ENCODE assay signal across 13 cellular contexts in the genomic region with DNA sequence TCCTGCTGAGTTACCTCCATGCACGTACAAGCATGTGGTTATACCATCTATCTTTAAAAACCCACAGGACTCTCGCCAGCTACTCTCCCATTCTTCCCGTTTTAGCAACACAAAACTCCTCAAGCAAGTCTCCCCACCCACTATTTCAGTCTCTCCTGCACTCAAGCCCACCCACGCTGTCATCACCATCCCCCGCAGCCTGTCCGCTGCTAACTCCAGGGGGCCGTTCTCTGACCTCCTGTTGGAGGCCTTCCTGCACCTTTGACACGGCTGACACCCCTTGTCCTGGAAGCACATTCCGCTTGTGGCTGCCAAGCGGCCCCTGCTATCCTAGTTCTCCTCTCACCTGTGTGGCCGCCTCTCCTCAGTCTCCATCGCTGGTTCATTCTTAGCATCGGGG.
"Had no signal": no experiment of that assay in that cellular context is flagged by ENCODE, and none has a peak within 500 bp of the region (broad histone marks: within the 10 kb centered on the region; RNA-seq: fewer than 3 reads in every experiment).

No MANE protein-coding gene starts in this region.

- H3K9me3 ChIP-seq: mucosa of descending colon, pancreas, uterus had no signal

- H3K27ac Mint-ChIP-seq: activated CD4-positive, alpha-beta memory T cell treated with anti-CD3 and anti-CD28 coated beads, Interleukin-2, amount 10 ng/mL, durations not matched to agents 7 days and 5 days; activated naive CD4-positive, alpha-beta T cell treated with anti-CD3 and anti-CD28 coated beads for 36 hours; natural killer cell treated with Interleukin-12 subunit alpha and Interleukin-12 subunit beta and Interleukin-15 and Interleukin-18, amount 100 ng/mL, for 72 hours had no signal

- H3K4me3 Mint-ChIP-seq: activated CD4-positive, alpha-beta memory T cell treated with anti-CD3 and anti-CD28 coated beads, Interleukin-2, amount 10 ng/mL, durations not matched to agents 7 days and 5 days; activated naive CD4-positive, alpha-beta T cell treated with anti-CD3 and anti-CD28 coated beads for 36 hours; natural killer cell treated with Interleukin-12 subunit alpha and Interleukin-12 subunit beta and Interleukin-15 and Interleukin-18, amount 100 ng/mL, for 72 hours had no signal

- H3K36me3 Mint-ChIP-seq: immature natural killer cell; natural killer cell treated with Interleukin-12 subunit alpha and Interleukin-12 subunit beta and Interleukin-15 and Interleukin-18, amount 100 ng/mL, for 72 hours had no signal

- H3K27ac ChIP-seq: pancreas, uterus had no signal

- H3K9me3 Mint-ChIP-seq: activated CD4-positive, alpha-beta memory T cell treated with anti-CD3 and anti-CD28 coated beads, Interleukin-2, amount 10 ng/mL, durations not matched to agents 7 days and 5 days; activated naive CD4-positive, alpha-beta T cell treated with anti-CD3 and anti-CD28 coated beads for 36 hours; immature natural killer cell; natural killer cell treated with Interleukin-12 subunit alpha and Interleukin-12 subunit beta and Interleukin-15 and Interleukin-18, amount 100 ng/mL, for 72 hours had no signal

- H3K36me3 ChIP-seq: pancreas, uterus had no signal

- H3K4me1 ChIP-seq: uterus had no signal

- DNase-seq: activated CD4-positive, alpha-beta memory T cell treated with anti-CD3 and anti-CD28 coated beads, Interleukin-2, amount 10 ng/mL, durations not matched to agents 7 days and 5 days; activated CD4-positive, alpha-beta T cell treated with anti-CD3 and anti-CD28 coated beads for 1 hour; activated CD8-positive, alpha-beta memory T cell treated with anti-CD3 and anti-CD28 coated beads, Interleukin-2, amount 50 U/mL, for 4 hours; activated naive CD4-positive, alpha-beta T cell treated with anti-CD3 and anti-CD28 coated beads for 36 hours; amygdala; immature natural killer cell; left cardiac atrium; mammary epithelial cell; pancreas; stimulated activated CD4-positive, alpha-beta T cell treated with anti-CD3 and anti-CD28 coated beads, Interleukin-4, amount 100 ng/mL, for 4 hours; uterus had no signal

- ATAC-seq: left cardiac atrium; natural killer cell treated with Interleukin-12 subunit alpha and Interleukin-12 subunit beta and Interleukin-15 and Interleukin-18, amount 100 ng/mL, for 72 hours; pancreas had no signal

- H3K27me3 ChIP-seq: pancreas had no signal

- H3K4me3 ChIP-seq: mucosa of descending colon, pancreas, uterus had no signal
